In the genomic region with DNA sequence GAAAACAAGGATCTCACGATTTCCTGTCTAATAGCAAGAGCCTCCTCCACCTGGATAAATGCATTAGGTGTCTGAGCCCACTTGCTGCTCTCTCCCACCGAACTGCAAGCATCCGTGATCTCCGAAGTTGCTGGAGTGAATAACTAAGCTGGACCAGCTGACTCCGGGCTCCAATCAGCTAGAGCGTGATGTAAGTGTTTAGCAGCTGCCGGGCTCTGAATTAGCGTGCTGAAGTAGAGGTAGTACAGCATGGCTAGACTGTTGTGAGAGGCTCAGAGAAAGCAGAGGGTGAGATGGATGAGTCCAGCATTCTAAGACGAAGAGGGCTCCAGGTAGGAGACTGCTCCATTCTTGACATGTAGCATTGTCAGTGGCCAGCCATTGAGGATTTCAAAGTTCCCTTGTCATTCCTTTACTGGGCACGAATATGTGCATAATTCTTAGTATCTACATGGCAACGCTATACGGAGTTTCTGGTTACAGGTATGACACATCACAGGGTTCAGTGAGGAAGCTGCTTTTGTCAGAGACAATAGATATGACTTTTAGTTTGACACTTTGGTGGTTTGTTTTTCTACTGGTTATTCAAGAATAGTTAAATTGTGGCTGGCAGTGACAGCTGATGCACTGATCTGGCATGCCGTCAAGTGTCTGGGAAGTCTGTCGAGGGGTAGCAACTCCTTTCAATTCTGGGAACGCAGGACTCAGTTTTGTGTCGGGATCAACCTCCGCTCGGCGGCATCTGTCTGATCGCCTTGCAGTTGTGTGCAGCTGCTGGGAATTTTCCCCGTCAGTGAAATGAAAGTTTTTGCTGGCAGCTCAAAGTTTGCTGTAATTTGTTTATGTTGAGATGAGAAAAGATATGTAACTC, we compare ENCODE assay signal across 8 cellular contexts.
DNase-seq lines count a peak whose midpoint lies in the region; ATAC-seq and TF ChIP-seq lines count a peak whose summit lies in the region.

No MANE protein-coding gene starts in this region.

- H3K4me3 Mint-ChIP-seq in CD14-positive monocyte: peak overlapping the region; percentile 79 to 92

- DNase-seq in CD14-positive monocyte (ENCODE audit: low spot score) (peak; percentile 72), NCI-H187 treated with DMSO at 0.1 percent for 48 hours (lab: John Stamatoyannopoulos, UW) (peak; percentile 58), right lobe of liver (peak in 2 of 3 donors; percentile 51 to 58)
- DNase-seq in activated CD4-positive, alpha-beta T cell treated with anti-CD3 and anti-CD28 coated beads, Interleukin-2, amount 50 U/mL, for 4 hours: peak; percentile 36 to 44
- peak; percentile 3 for DNase-seq in effector CD8-positive, alpha-beta T cell (lab: John Stamatoyannopoulos, UW)
- peak; percentile 30 to 34 for DNase-seq in stimulated activated CD4-positive, alpha-beta T cell treated with anti-CD3 and anti-CD28 coated beads, Interleukin-2, amount 100 ng/mL, for 48 hours

- intact Hi-C loops in CD14-positive monocyte (cut with micrococcal nuclease): no loop called here
- intact Hi-C loops in right lobe of liver (cut with DNase I): no loop called here

- WGBS in right lobe of liver (ENCODE audit: insufficient coverage, low coverage, low lambda C conversion rate, missing lambda C conversion rate): 7% methylated on average over 21 of the region's 21 CpGs

- TF ChIP-seq CTCF in CD14-positive monocyte (IDR thresholded peaks at IDR 0.05) (no peak), right lobe of liver (IDR thresholded peaks at IDR 0.05) (no peak)

- peaks cover 24 to 34% (median 25%) of the 10 kb centered on the region in 3 donors for H3K27me3 Mint-ChIP-seq in CD14-positive monocyte (ENCODE audit: low read depth in 3 of 3)

- H3K27me3 ChIP-seq in right lobe of liver: no peaks in the 10 kb centered on the region

- H3K27ac ChIP-seq in right lobe of liver: peak overlapping the region in 2 of 3 donors; percentile 3 to 16

- H3K36me3 ChIP-seq in right lobe of liver: no peaks in the 10 kb centered on the region

- peaks cover 20% of the 10 kb centered on the region for H3K4me1 Mint-ChIP-seq in CD14-positive monocyte

- no peak for TF ChIP-seq POLR2A in right lobe of liver (IDR thresholded peaks at IDR 0.05)

- no peaks in the 10 kb centered on the region for H3K4me1 ChIP-seq in right lobe of liver

- peak; percentile 75 for ATAC-seq in GM21526 (IDR thresholded peaks at IDR 0.05; ENCODE audit: low FRiP score, unreplicated experiment)
- ATAC-seq in right lobe of liver: peak; percentile 86 to 93 (median 91)
- ATAC-seq in HG03571 (IDR thresholded peaks at IDR 0.05; ENCODE audit: unreplicated experiment): no peak

- H3K27ac Mint-ChIP-seq in CD14-positive monocyte: peak overlapping the region in 6 of 7 donors; percentile 26 to 79 (median 68)

- H3K4me3 ChIP-seq in right lobe of liver: peak overlapping the region; percentile 7 to 43 (median 9)

- H3K36me3 Mint-ChIP-seq in CD14-positive monocyte: no peaks in the 10 kb centered on the region

- no peaks in the 10 kb centered on the region for H3K9me3 ChIP-seq in right lobe of liver

- no peaks in the 10 kb centered on the region for H3K9me3 Mint-ChIP-seq in CD14-positive monocyte

Comparison
In these comparisons a context has a peak if more than half of its experiments do, and no peak if none do; other contexts are left out.
1. DNase-seq: peak in every context shown above with its lines; median percentile 72 in CD14-positive monocyte; 58 in NCI-H187 treated with DMSO at 0.1 percent for 48 hours; 54 in right lobe of liver; 40 in activated CD4-positive, alpha-beta T cell treated with anti-CD3 and anti-CD28 coated beads, Interleukin-2, amount 50 U/mL, for 4 hours; 32 in stimulated activated CD4-positive, alpha-beta T cell treated with anti-CD3 and anti-CD28 coated beads, Interleukin-2, amount 100 ng/mL, for 48 hours; 3 in effector CD8-positive, alpha-beta T cell.